In the genomic region with DNA sequence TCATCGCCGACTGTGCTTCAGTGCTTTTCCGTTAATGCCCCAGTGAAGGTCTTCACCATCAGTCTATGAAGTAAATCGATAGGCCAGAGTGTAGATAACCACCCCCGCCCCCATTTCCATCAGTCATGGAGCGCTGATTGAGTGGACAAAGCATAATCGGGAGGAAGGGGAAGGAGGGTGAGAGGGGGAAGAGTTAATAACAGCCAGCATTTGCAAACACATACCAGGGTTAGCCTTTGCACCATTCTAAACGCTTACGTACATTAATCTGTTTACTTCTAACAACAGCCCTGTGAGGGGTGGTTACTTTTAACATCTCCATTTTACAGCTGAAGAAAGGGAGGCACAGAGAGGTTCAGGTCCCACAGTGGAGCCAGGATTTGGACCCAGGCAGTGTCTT, we compare ENCODE assay signal across 23 cellular contexts. TPM values are rescaled to one million over a fixed set of nuclear protein-coding genes. Genes with fewer than 3 reads are reported as not detected.
DNase-seq lines count a peak whose midpoint lies in the region; ATAC-seq and TF ChIP-seq lines count a peak whose summit lies in the region.
"Had no signal": no experiment of that assay in that cellular context is flagged by ENCODE, and none has a peak within 500 bp of the region (broad histone marks: within the 10 kb centered on the region; RNA-seq: fewer than 3 reads in every experiment).

No MANE protein-coding gene starts in this region.

- H3K4me3 Mint-ChIP-seq in activated T-cell treated with anti-CD3 and anti-CD28 coated beads, Interleukin-2, amount 50 U/mL, for 24 hours, result no peak overlapping the region
- no peak overlapping the region for H3K4me3 Mint-ChIP-seq in activated T-cell treated with anti-CD3 and anti-CD28 coated beads, Interleukin-2, amount 50 U/mL, for 72 hours
- H3K4me3 Mint-ChIP-seq in CD4-positive, alpha-beta T cell, result no peak overlapping the region
- H3K4me3 Mint-ChIP-seq in WTC11, result no peak overlapping the region
- no peak overlapping the region for H3K4me3 Mint-ChIP-seq in memory B cell
- H3K4me3 Mint-ChIP-seq: activated B cell treated with CpG ODN at 0.5 μM for 24 hours; activated naive CD4-positive, alpha-beta T cell treated with anti-CD3 and anti-CD28 coated beads, Interleukin-2, amount 50 U/mL, for 24 hours; activated T-cell treated with anti-CD3 and anti-CD28 coated beads, Interleukin-2, amount 50 U/mL, for 4 hours had no signal

- ATAC-seq in activated T-cell treated with anti-CD3 and anti-CD28 coated beads, Interleukin-2, amount 50 U/mL, for 72 hours (replicated peaks in 1 of 2), result no peak
- no peak for ATAC-seq in CD4-positive, alpha-beta T cell (ENCODE audit: poor library complexity)
- no peak for ATAC-seq in WTC11
- no peak for ATAC-seq in memory B cell (ENCODE audit: low read depth)
- ATAC-seq: A549, gastrocnemius medialis, left cardiac atrium had no signal

- H3K27ac ChIP-seq in CD4-positive, alpha-beta T cell (ENCODE audit: low read depth, low read length), result no peak overlapping the region
- no peak overlapping the region for H3K27ac ChIP-seq in tibial nerve
- H3K27ac ChIP-seq: A549, gastrocnemius medialis, hepatocyte, upper lobe of left lung had no signal

- peak overlapping the region; percentile 85 for H3K27ac Mint-ChIP-seq in activated T-cell treated with anti-CD3 and anti-CD28 coated beads, Interleukin-2, amount 50 U/mL, for 24 hours
- no peak overlapping the region for H3K27ac Mint-ChIP-seq in activated T-cell treated with anti-CD3 and anti-CD28 coated beads, Interleukin-2, amount 50 U/mL, for 72 hours
- peak overlapping the region; percentile 69 for H3K27ac Mint-ChIP-seq in CD4-positive, alpha-beta T cell
- 0 out of 2 replicates have a peak overlapping the region, but pooled peaks have one; percentile 80 for H3K27ac Mint-ChIP-seq in WTC11
- peak overlapping the region; percentile 73 for H3K27ac Mint-ChIP-seq in memory B cell

- CTCF ChIA-PET in CD4-positive, alpha-beta T cell (lab: Charles Lee), result no interaction called here
- CTCF ChIA-PET in WTC11 (lab: Charles Lee), result no interaction called here

- no peaks in the 10 kb centered on the region for H3K9me3 ChIP-seq in CD4-positive, alpha-beta T cell (ENCODE audit: control insufficient read depth, low read length)
- no peaks in the 10 kb centered on the region for H3K9me3 ChIP-seq in tibial nerve
- H3K9me3 ChIP-seq: A549, gastrocnemius medialis, upper lobe of left lung had no signal

- POLR2A ChIA-PET in CD4-positive, alpha-beta T cell (lab: Charles Lee), result interaction anchor here (0.7 kb wide), 1 partner anchor 552 kb away, joined by 3 read pairs; no protein-coding TSS in a partner anchor
- POLR2A ChIA-PET in WTC11 (lab: Charles Lee), result no interaction called here

- peaks cover 15% of the 10 kb centered on the region for H3K4me1 Mint-ChIP-seq in activated T-cell treated with anti-CD3 and anti-CD28 coated beads, Interleukin-2, amount 50 U/mL, for 24 hours (ENCODE audit: low read depth)
- peaks cover 28% of the 10 kb centered on the region for H3K4me1 Mint-ChIP-seq in activated T-cell treated with anti-CD3 and anti-CD28 coated beads, Interleukin-2, amount 50 U/mL, for 72 hours (ENCODE audit: low read depth)
- peaks cover 9% of the 10 kb centered on the region for H3K4me1 Mint-ChIP-seq in CD4-positive, alpha-beta T cell (ENCODE audit: low read depth)
- peaks cover 65% of the 10 kb centered on the region for H3K4me1 Mint-ChIP-seq in WTC11
- H3K4me1 Mint-ChIP-seq in memory B cell, result peaks cover 18% of the 10 kb centered on the region
- H3K4me1 Mint-ChIP-seq: activated naive CD4-positive, alpha-beta T cell treated with anti-CD3 and anti-CD28 coated beads, Interleukin-2, amount 50 U/mL, for 24 hours had no signal

- intact Hi-C loops in CD4-positive, alpha-beta T cell (cut with DNase I, micrococcal nuclease), result loop anchor here in 1 of 2 experiments (5.0 kb wide), 1 partner anchor 77 kb away; no protein-coding TSS in a partner anchor

- TF ChIP-seq CTCF in CD4-positive, alpha-beta T cell (IDR thresholded peaks at IDR 0.05), result no peak
- TF ChIP-seq CTCF in WTC11 (IDR thresholded peaks at IDR 0.05) (no peak), tibial nerve (IDR thresholded peaks at IDR 0.05) (no peak)

- H3K4me1 ChIP-seq in tibial nerve, result peaks cover 0 to 6% (median 0%) of the 10 kb centered on the region in 4 donors
- H3K4me1 ChIP-seq: A549, gastrocnemius medialis had no signal

- DNase-seq in activated T-cell treated with anti-CD3 and anti-CD28 coated beads, Interleukin-2, amount 50 U/mL, for 24 hours, result no peak
- no peak for DNase-seq in activated T-cell treated with anti-CD3 and anti-CD28 coated beads, Interleukin-2, amount 50 U/mL, for 72 hours
- DNase-seq in CD4-positive, alpha-beta T cell, result no peak
- DNase-seq in WTC11 (ENCODE audit: low spot score), result no peak
- DNase-seq in memory B cell (ENCODE audit: low spot score in 2 of 2), result no peak
- no peak for DNase-seq in tibial nerve (ENCODE audit: low spot score in 2 of 2)
- no peak for DNase-seq in cerebellar cortex (ENCODE audit: low spot score)
- no peak for DNase-seq in stimulated activated naive CD4-positive, alpha-beta T cell treated with Interleukin-2 at 50 U/mL for 16 hours (lab: John Stamatoyannopoulos, UW)
- DNase-seq: activated B cell treated with CpG ODN at 0.5 μM for 24 hours; activated T-cell treated with anti-CD3 and anti-CD28 coated beads, Interleukin-2, amount 50 U/mL, for 4 hours; AML-193; caudate nucleus; gastrocnemius medialis; KG1; left cardiac atrium; NCI-H1436; NCI-H345; SW 1271; T1000; upper lobe of left lung had no signal

- no peak for TF ChIP-seq EP300 in tibial nerve (IDR thresholded peaks at IDR 0.05)

- no peak for TF ChIP-seq POLR2A in tibial nerve (IDR thresholded peaks at IDR 0.05)

- no peaks in the 10 kb centered on the region for H3K9me3 Mint-ChIP-seq in activated T-cell treated with anti-CD3 and anti-CD28 coated beads, Interleukin-2, amount 50 U/mL, for 24 hours
- H3K9me3 Mint-ChIP-seq in activated T-cell treated with anti-CD3 and anti-CD28 coated beads, Interleukin-2, amount 50 U/mL, for 72 hours, result no peaks in the 10 kb centered on the region
- H3K9me3 Mint-ChIP-seq in CD4-positive, alpha-beta T cell, result no peaks in the 10 kb centered on the region
- H3K9me3 Mint-ChIP-seq in WTC11 (no peaks in the 10 kb centered on the region), memory B cell (no peaks in the 10 kb centered on the region)
- H3K9me3 Mint-ChIP-seq: activated B cell treated with CpG ODN at 0.5 μM for 24 hours; activated naive CD4-positive, alpha-beta T cell treated with anti-CD3 and anti-CD28 coated beads, Interleukin-2, amount 50 U/mL, for 24 hours; activated T-cell treated with anti-CD3 and anti-CD28 coated beads, Interleukin-2, amount 50 U/mL, for 4 hours had no signal

- WGBS in tibial nerve, 2 donors, result 75 to 81% methylated on average over 9 of the region's 9 CpGs

- H3K27me3 ChIP-seq in CD4-positive, alpha-beta T cell (ENCODE audit: control insufficient read depth, insufficient read depth, low read length), result no peaks in the 10 kb centered on the region
- no peaks in the 10 kb centered on the region for H3K27me3 ChIP-seq in tibial nerve
- H3K27me3 ChIP-seq: gastrocnemius medialis, hepatocyte, upper lobe of left lung had no signal

- H3K27me3 Mint-ChIP-seq in activated T-cell treated with anti-CD3 and anti-CD28 coated beads, Interleukin-2, amount 50 U/mL, for 24 hours, result no peaks in the 10 kb centered on the region
- H3K27me3 Mint-ChIP-seq in activated T-cell treated with anti-CD3 and anti-CD28 coated beads, Interleukin-2, amount 50 U/mL, for 72 hours (ENCODE audit: low read depth), result no peaks in the 10 kb centered on the region
- H3K27me3 Mint-ChIP-seq in CD4-positive, alpha-beta T cell, result no peaks in the 10 kb centered on the region
- H3K27me3 Mint-ChIP-seq in WTC11 (ENCODE audit: low read depth), result no peaks in the 10 kb centered on the region
- no peaks in the 10 kb centered on the region for H3K27me3 Mint-ChIP-seq in memory B cell
- H3K27me3 Mint-ChIP-seq: activated B cell treated with CpG ODN at 0.5 μM for 24 hours; activated naive CD4-positive, alpha-beta T cell treated with anti-CD3 and anti-CD28 coated beads, Interleukin-2, amount 50 U/mL, for 24 hours had no signal

- H3K36me3 Mint-ChIP-seq in activated T-cell treated with anti-CD3 and anti-CD28 coated beads, Interleukin-2, amount 50 U/mL, for 24 hours (ENCODE audit: low read depth), result peaks cover 95% of the 10 kb centered on the region
- H3K36me3 Mint-ChIP-seq in activated T-cell treated with anti-CD3 and anti-CD28 coated beads, Interleukin-2, amount 50 U/mL, for 72 hours (ENCODE audit: insufficient read depth in 2 of 2), result peaks cover 35 to 71% of the 10 kb centered on the region in 2 donors
- peaks cover 97% of the 10 kb centered on the region for H3K36me3 Mint-ChIP-seq in CD4-positive, alpha-beta T cell (ENCODE audit: low read depth)
- peaks cover 67% of the 10 kb centered on the region for H3K36me3 Mint-ChIP-seq in WTC11
- peaks cover 55% of the 10 kb centered on the region for H3K36me3 Mint-ChIP-seq in memory B cell

- peaks cover 2 to 96% (median 29%) of the 10 kb centered on the region in 3 donors for H3K36me3 ChIP-seq in tibial nerve

- no peak overlapping the region for H3K4me3 ChIP-seq in tibial nerve
- H3K4me3 ChIP-seq: A549, gastrocnemius medialis, hepatocyte, upper lobe of left lung had no signal

RNA-seq across cellular contexts. Expression of a gene that starts 26.8 kb away (rescaled TPM):
- total RNA-seq in activated T-cell treated with anti-CD3 and anti-CD28 coated beads, Interleukin-2, amount 50 U/mL, for 72 hours, result 100 to 1,000 TPM; 225 to 272 TPM
- total RNA-seq in CD4-positive, alpha-beta T cell, result 100 to 1,000 TPM; 106 to 114 TPM
- total RNA-seq in WTC11 (2021), result 18.0 to 22.4 TPM (median 18.0 TPM) in 3 replicates
- total RNA-seq in tibial nerve, result 100 to 1,000 TPM in 1 of 4 donors, 10 to 100 TPM in 3; 37.2 to 139 (median 78.1) TPM
